In genomic region chr6:1003394-1004160, GRCh38 we compare ENCODE assay signal across 22 cellular contexts.
DNase-seq lines count a peak whose midpoint lies in the region; FAIRE-seq and TF ChIP-seq lines count a peak whose summit lies in the region.
"Had no signal": no experiment of that assay in that cellular context is flagged by ENCODE, and none has a peak within 500 bp of the region (broad histone marks: within the 10 kb centered on the region; RNA-seq: fewer than 3 reads in every experiment).

No MANE protein-coding gene starts in this region.

- DNase-seq in NCI-H2227 (lab: John Stamatoyannopoulos, UW; ENCODE audit: unreplicated experiment) (peak; percentile 2), NCI-H2227 treated with DMSO at 0.1 percent for 48 hours (lab: John Stamatoyannopoulos, UW) (no peak), H1 (ENCODE audit: low read depth in 1 of 2, low spot score in 2 of 2) (no peak), mesenteric fat pad (ENCODE audit: low spot score) (peak; percentile 67), Ammon's horn (ENCODE audit: low spot score) (no peak), KG1 (lab: John Stamatoyannopoulos, UW) (no peak), foreskin melanocyte (no peak)
- DNase-seq: 8988T; ACHN; AML-193; C1 segment of cervical spinal cord; Calu3; CD4-positive, alpha-beta memory T cell; COR-L47; DMS53; DMS79 treated with DMSO at 0.1 percent for 48 hours; GF-D8; GM23248 had no signal

- no peak overlapping the region for H3K4me2 ChIP-seq in H1 (ENCODE audit: insufficient read depth in 1 of 2, low read depth in 2 of 2, low read length in 2 of 2)
- H3K4me2 ChIP-seq: A549 had no signal

- 0 out of 2 replicates have a peak overlapping the region, but pooled peaks have one; percentile 58 for H2AFZ ChIP-seq in H1 (ENCODE audit: low read length)
- H2AFZ ChIP-seq: GM23248 had no signal

- POLR2A ChIA-PET in H1 (lab: Charles Lee; ENCODE audit: partially characterized antibody), result no interaction called here

- H3K14ac ChIP-seq in H1 (ENCODE audit: insufficient read length), result no peak overlapping the region

- no peaks in the 10 kb centered on the region for H3K4me1 ChIP-seq in H1 (replicated peaks in 1 of 4; ENCODE audit: control insufficient read depth in 3 of 4, insufficient read depth in 4 of 4, low read length in 3 of 4)
- H3K4me1 ChIP-seq: A549, HAP-1 had no signal

- H3K79me1 ChIP-seq in H1 (ENCODE audit: low read depth, low read length), result no peaks in the 10 kb centered on the region

- no peak overlapping the region for H3K18ac ChIP-seq in H1 (ENCODE audit: extremely low read depth, low read length)

- no peak overlapping the region for H3K23ac ChIP-seq in H1 (ENCODE audit: insufficient read length)

- H2BK120ac ChIP-seq in H1 (replicated peaks; ENCODE audit: low read depth, low read length), result no peak overlapping the region

- H3K4me3 ChIP-seq in H1 (ENCODE audit: extremely low read depth in 1 of 4, insufficient read depth in 2 of 4, low read depth in 3 of 4, low read length in 4 of 4), result no peak overlapping the region
- H3K4me3 ChIP-seq: A549, GM23248, HAP-1 had no signal

- WGBS in H1 (ENCODE audit: extremely low coverage in 1 of 2, insufficient coverage in 1 of 2, insufficient read length in 1 of 2, insufficient replicate concordance in 2 of 2, low coverage in 1 of 2, low lambda C conversion rate in 2 of 2, missing lambda C conversion rate in 1 of 2), 2 experiments, result 96% methylated on average over 30 of the region's 37 CpGs; no CpG with 5 or more reads in 1 of the 2 experiments

- no peak for TF ChIP-seq CTCF in H1 (IDR thresholded peaks at IDR 0.05; ENCODE audit: control extremely low read depth in 1 of 3, insufficient read depth in 1 of 3, low read depth in 1 of 3, low read length in 3 of 3)

- no peaks in the 10 kb centered on the region for H4K20me1 ChIP-seq in H1 (replicated peaks in 1 of 2; ENCODE audit: control insufficient read depth in 1 of 2, insufficient read depth in 2 of 2, low read length in 2 of 2)

- no peak overlapping the region for H2BK12ac ChIP-seq in H1 (ENCODE audit: low read depth, low read length)

- peaks cover 0 to 5% of the 10 kb centered on the region in 2 experiments; a peak in 1 of 4 replicates for H3K9me3 ChIP-seq in H1 (ENCODE audit: insufficient read depth in 2 of 2, low read depth in 1 of 2, low read length in 1 of 2)
- H3K9me3 ChIP-seq: A549, HAP-1 had no signal

- no peak for TF ChIP-seq POLR2A in H1 (IDR thresholded peaks at IDR 0.05; ENCODE audit: control extremely low read depth in 1 of 2, low read depth in 2 of 2, low read length in 2 of 2)

- FAIRE-seq in H1 (lab: Jason Lieb, UNC), result no peak
- FAIRE-seq: A549, GM12892, H54 had no signal

- TF ChIP-seq EP300 in H1 (IDR thresholded peaks at IDR 0.05; ENCODE audit: borderline replicate concordance in 1 of 2, low read depth in 2 of 2, low read length in 2 of 2), result no peak

- no peak overlapping the region for H4K5ac ChIP-seq in H1 (ENCODE audit: insufficient read length, low read depth, low read length)

- H3K4ac ChIP-seq in H1 (replicated peaks; ENCODE audit: insufficient read length, low read depth, low read length), result no peak overlapping the region

- H2AK5ac ChIP-seq in H1 (ENCODE audit: low read depth, low read length), result no peak overlapping the region

- no peaks in the 10 kb centered on the region for H3K23me2 ChIP-seq in H1 (ENCODE audit: low read depth, low read length)

- no peak overlapping the region for H2BK20ac ChIP-seq in H1 (ENCODE audit: low read length)

- no peak overlapping the region for H4K91ac ChIP-seq in H1 (replicated peaks; ENCODE audit: insufficient read length, low read length)

- no peak overlapping the region for H3K9ac ChIP-seq in H1 (replicated peaks in 1 of 4; ENCODE audit: extremely low read depth in 1 of 4, low read depth in 3 of 4, low read length in 3 of 4)
- H3K9ac ChIP-seq: GM23248 had no signal

- H2BK5ac ChIP-seq in H1 (ENCODE audit: low read depth, low read length), result no peak overlapping the region

- CTCF ChIA-PET in H1 (lab: Charles Lee; ENCODE audit: partially characterized antibody), result interaction anchor here (1.0 kb wide), 1 partner anchor 48 kb away, joined by 6 read pairs; no protein-coding TSS in a partner anchor

- TF ChIP-seq RAD21 in H1 (IDR thresholded peaks at IDR 0.05 in 1 of 2, conservative IDR thresholded peaks at IDR 0.05 in 1 of 2; ENCODE audit: low read depth in 2 of 2, low read length in 2 of 2), result no peak

- no peak overlapping the region for H2BK15ac ChIP-seq in H1 (ENCODE audit: low read length)

- H3K36me3 ChIP-seq in H1 (ENCODE audit: control insufficient read depth in 2 of 4, insufficient read depth in 4 of 4, low read length in 3 of 4), result no peaks in the 10 kb centered on the region
- H3K36me3 ChIP-seq: HAP-1 had no signal

- H3K27me3 ChIP-seq in H1 (replicated peaks in 1 of 4; ENCODE audit: control insufficient read depth in 3 of 4, extremely low read depth in 1 of 4, insufficient read depth in 3 of 4, low read length in 3 of 4), result no peaks in the 10 kb centered on the region; a peak in 1 of 7 replicates

- no peaks in the 10 kb centered on the region for H3K79me2 ChIP-seq in H1 (ENCODE audit: control insufficient read depth in 1 of 2, insufficient read depth in 2 of 2, low read length in 2 of 2)

- no peak overlapping the region for H3K56ac ChIP-seq in H1 (replicated peaks; ENCODE audit: insufficient read length, low read depth, low read length)

- H4K8ac ChIP-seq in H1 (ENCODE audit: extremely low read depth, insufficient read depth, low read length), result no peak overlapping the region

- no peak overlapping the region for H3K27ac ChIP-seq in H1 (ENCODE audit: low read depth, low read length)
- H3K27ac ChIP-seq: A549, GM23248 had no signal

TF ChIP-seq in H1, 55 proteins besides CTCF, POLR2A, EP300 and RAD21:
- TF ChIP-seq CEBPB (IDR thresholded peaks at IDR 0.05; ENCODE audit: low read depth, low read length) (no peak), SRF (IDR thresholded peaks at IDR 0.05; ENCODE audit: low read depth, low read length) (no peak), POLR2AphosphoS5 (IDR thresholded peaks at IDR 0.05; ENCODE audit: low read depth, low read length) (no peak), SAP30 (IDR thresholded peaks at IDR 0.05; ENCODE audit: insufficient read depth, insufficient replicate concordance, low read length) (no peak), TAF1 (IDR thresholded peaks at IDR 0.05; ENCODE audit: low read depth, low read length) (no peak)

Comparison
In these comparisons a context has a peak if more than half of its experiments do, and no peak if none do; other contexts are left out.
1. DNase-seq: peak in NCI-H2227 (single experiment) and mesenteric fat pad (single experiment); none in NCI-H2227 treated with DMSO at 0.1 percent for 48 hours (single experiment), H1 (0 of 2), Ammon's horn (single experiment), KG1 (single experiment) and foreskin melanocyte (single experiment).